In the genomic region with DNA sequence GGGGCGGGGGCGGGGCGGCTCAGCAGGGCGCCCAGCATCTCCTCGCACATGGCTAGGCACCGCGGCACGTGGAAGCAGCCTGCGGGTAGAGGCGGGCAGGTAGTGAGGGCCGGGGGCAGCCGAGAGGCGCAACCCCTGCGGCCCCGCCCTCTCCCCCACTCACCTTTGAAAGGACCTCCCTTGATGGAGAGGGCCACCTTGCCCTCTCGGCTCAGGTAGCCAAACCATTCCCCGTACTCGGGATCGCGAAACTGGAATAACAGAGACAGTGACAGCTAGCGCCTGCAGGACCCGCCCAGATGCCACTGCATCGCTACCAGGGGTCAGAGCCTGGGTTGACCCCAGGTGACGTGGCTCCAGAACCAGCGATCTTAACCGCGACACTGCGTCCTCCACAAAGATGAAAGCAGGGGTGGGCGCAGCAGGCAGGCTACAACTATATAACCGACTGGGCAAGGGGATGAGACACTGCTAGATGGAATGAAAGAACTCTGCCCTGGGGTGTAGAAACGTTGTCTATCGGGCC, we compare ENCODE assay signal across 8 cellular contexts. TPM values are rescaled to one million over a fixed set of nuclear protein-coding genes. Genes with fewer than 3 reads are reported as not detected.
DNase-seq lines count a peak whose midpoint lies in the region; ATAC-seq and TF ChIP-seq lines count a peak whose summit lies in the region.

No MANE protein-coding gene starts in this region.

- DNase-seq in GM12865 (ENCODE audit: low read depth) (no peak), right lobe of liver (peak in 1 of 3 donors; percentile 37), NCI-H1436 treated with DMSO at 0.1 percent for 48 hours (lab: John Stamatoyannopoulos, UW) (no peak)
- no peak for DNase-seq in activated effector memory CD4-positive, alpha-beta T cell treated with Interleukin-2 at 50 U/mL for 16 hours

- no peaks in the 10 kb centered on the region for H3K9me3 Mint-ChIP-seq in activated naive CD8-positive, alpha-beta T cell (ENCODE audit: low read depth)

- no peaks in the 10 kb centered on the region for H3K9me3 ChIP-seq in right lobe of liver

- peak overlapping the region; percentile 75 for H3K4me3 Mint-ChIP-seq in activated naive CD8-positive, alpha-beta T cell

- WGBS in right lobe of liver (ENCODE audit: insufficient coverage, low coverage, low lambda C conversion rate, missing lambda C conversion rate) = 44% methylated on average over 8 of the region's 32 CpGs

- no peak for TF ChIP-seq POLR2A in right lobe of liver (IDR thresholded peaks at IDR 0.05)

- H3K27ac Mint-ChIP-seq in activated naive CD8-positive, alpha-beta T cell = peak overlapping the region; percentile 68

- no peaks in the 10 kb centered on the region for H3K27me3 Mint-ChIP-seq in activated naive CD8-positive, alpha-beta T cell

- H3K36me3 ChIP-seq in right lobe of liver = no peaks in the 10 kb centered on the region

- ATAC-seq in HG02623 (IDR thresholded peaks at IDR 0.05; ENCODE audit: unreplicated experiment) (peak; percentile 15), right lobe of liver (peak; percentile 27 to 54 (median 34)), HG03439 (IDR thresholded peaks at IDR 0.05; ENCODE audit: unreplicated experiment) (no peak), HG02610 (IDR thresholded peaks at IDR 0.05; ENCODE audit: unreplicated experiment) (no peak)

- intact Hi-C loops in right lobe of liver (cut with DNase I) = no loop called here

- no peak overlapping the region for H3K27ac ChIP-seq in right lobe of liver

- no peaks in the 10 kb centered on the region for H3K36me3 Mint-ChIP-seq in activated naive CD8-positive, alpha-beta T cell

- H3K27me3 ChIP-seq in right lobe of liver = no peaks in the 10 kb centered on the region

- TF ChIP-seq CTCF in GM12865 (IDR thresholded peaks at IDR 0.05; ENCODE audit: insufficient read depth, low read depth, low read length, missing control alignments) (no peak), right lobe of liver (IDR thresholded peaks at IDR 0.05) (no peak)

- peaks cover 28% of the 10 kb centered on the region for H3K4me1 Mint-ChIP-seq in activated naive CD8-positive, alpha-beta T cell (ENCODE audit: low read depth)

- peak overlapping the region; percentile 59 for H3K4me3 ChIP-seq in GM12865 (ENCODE audit: low read depth, low read length)
- H3K4me3 ChIP-seq in right lobe of liver = peak overlapping the region; percentile 40 to 97 (median 46)

- H3K4me1 ChIP-seq in right lobe of liver = peaks cover 0 to 13% (median 4%) of the 10 kb centered on the region in 4 donors

RNA-seq across cellular contexts. Expression of a gene that starts 0.6 kb away (rescaled TPM):
- total RNA-seq in right lobe of liver = 10 to 100 TPM; 36.1 to 56.2 (median 39.7) TPM

RNA-seq across cellular contexts. Expression of a gene that starts 9.1 kb away (rescaled TPM):
- total RNA-seq in right lobe of liver = 1 to 10 TPM; 2.2 to 9.1 (median 5.2) TPM

RNA-seq across cellular contexts. Expression of a gene that starts 9.3 kb away (rescaled TPM):
- 10 to 100 TPM in 2 of 6 experiments, 1 to 10 TPM in 4; 5.5 to 11.9 (median 8.7) TPM for total RNA-seq in right lobe of liver

RNA-seq across cellular contexts. Expression of a gene that starts 30.9 kb away (rescaled TPM):
- under 1 TPM in 1 of 6 experiments, not detected in 5; 0.31 TPM for total RNA-seq in right lobe of liver

RNA-seq across cellular contexts. Expression of a gene that starts 36.2 kb away (rescaled TPM):
- total RNA-seq in right lobe of liver = 10 to 100 TPM; 15.2 to 32.5 (median 19.7) TPM

Comparison
In these comparisons a context has a peak if more than half of its experiments do, and no peak if none do; other contexts are left out.
1. ATAC-seq: peak in HG02623 (single experiment) and right lobe of liver (4 of 4); none in HG03439 (single experiment) and HG02610 (single experiment).